In genomic region chr17:38727661-38728220, GRCh38 we compare ENCODE assay signal across 9 cellular contexts. TPM values are rescaled to one million over a fixed set of nuclear protein-coding genes. Genes with fewer than 3 reads are reported as not detected.
DNase-seq lines count a peak whose midpoint lies in the region; ATAC-seq, FAIRE-seq and TF ChIP-seq lines count a peak whose summit lies in the region.
"Had no signal": no experiment of that assay in that cellular context is flagged by ENCODE, and none has a peak within 500 bp of the region (broad histone marks: within the 10 kb centered on the region; RNA-seq: fewer than 3 reads in every experiment).

No MANE protein-coding gene starts in this region.

- intact Hi-C loops in CD4-positive, alpha-beta T cell (cut with DNase I, micrococcal nuclease), result loop anchor here (1.0 to 2.0 kb wide), 3 partner anchors 21 to 26 kb away; partner anchors contain the start of gene PSMB3 (in 1 of the 2)

- H3K27me3 Mint-ChIP-seq in CD4-positive, alpha-beta T cell, result no peaks in the 10 kb centered on the region

- POLR2A ChIA-PET in CD4-positive, alpha-beta T cell (lab: Charles Lee), result interaction anchor here (1.0 to 3.6 kb wide), 12 partner anchors 10 to 169 kb away, joined by 3 to 180 read pairs (median 10); partner anchors contain the start of genes EPOP, MLLT6 and PSMB3

- H3K4me1 Mint-ChIP-seq in CD4-positive, alpha-beta T cell (ENCODE audit: low read depth), result peaks cover 67% of the 10 kb centered on the region

- H3K27ac Mint-ChIP-seq in CD4-positive, alpha-beta T cell, result peak overlapping the region; percentile 89
- H3K27ac Mint-ChIP-seq: neural progenitor cell had no signal

- H3K27ac ChIP-seq in CD4-positive, alpha-beta T cell (ENCODE audit: low read depth, low read length), result peak overlapping the region; percentile 80
- H3K27ac ChIP-seq: neural progenitor cell had no signal

- no peak for TF ChIP-seq CTCF in CD4-positive, alpha-beta T cell (IDR thresholded peaks at IDR 0.05)

- peak in 2 of 10 experiments; percentile 36 to 48 for DNase-seq in CD4-positive, alpha-beta T cell
- DNase-seq in activated CD4-positive, alpha-beta T cell treated with anti-CD3 and anti-CD28 coated beads for 48 hours, result peak; percentile 90
- peak; percentile 51 for DNase-seq in activated naive CD8-positive, alpha-beta T cell treated with anti-CD3 and anti-CD28 coated beads, Interleukin-2, amount 50 U/mL, for 16 hours (ENCODE audit: low read depth, low spot score)
- DNase-seq in stimulated activated CD4-positive, alpha-beta T cell treated with anti-CD3 and anti-CD28 coated beads, Interleukin-2, amount 100 ng/mL, for 4 hours (ENCODE audit: low read depth), result peak; percentile 80
- DNase-seq in NCI-H2081 treated with DMSO at 0.1 percent for 48 hours (lab: John Stamatoyannopoulos, UW) (no peak), T-helper 9 cell (no peak), NCI-H345 (lab: John Stamatoyannopoulos, UW) (no peak), GM12892 (ENCODE audit: insufficient read length) (no peak)

- H3K27me3 ChIP-seq in CD4-positive, alpha-beta T cell (ENCODE audit: control insufficient read depth, insufficient read depth, low read length), result no peaks in the 10 kb centered on the region

- no peaks in the 10 kb centered on the region for H3K9me3 ChIP-seq in CD4-positive, alpha-beta T cell (ENCODE audit: control insufficient read depth, low read length)

- peak overlapping the region; percentile 87 for H3K4me3 Mint-ChIP-seq in CD4-positive, alpha-beta T cell

- no peak for FAIRE-seq in GM12892 (lab: Jason Lieb, UNC)

- CTCF ChIA-PET in CD4-positive, alpha-beta T cell (lab: Charles Lee), result interaction anchor here (0.7 to 2.0 kb wide), 6 partner anchors 9 to 51 kb away, joined by 3 to 7 read pairs (median 4); partner anchors contain the start of gene MLLT6

- H3K36me3 Mint-ChIP-seq in CD4-positive, alpha-beta T cell (ENCODE audit: low read depth), result peaks cover 35% of the 10 kb centered on the region

- no peaks in the 10 kb centered on the region for H3K9me3 Mint-ChIP-seq in CD4-positive, alpha-beta T cell
- H3K9me3 Mint-ChIP-seq: neural progenitor cell had no signal

- ATAC-seq in CD4-positive, alpha-beta T cell (ENCODE audit: poor library complexity), result peak; percentile 16

- no peak for TF ChIP-seq POLR2A in GM12892 (IDR thresholded peaks at IDR 0.05; ENCODE audit: low read depth, low read length)

RNA-seq across cellular contexts. Expression of gene CISD3, which starts 2.4 kb away (rescaled TPM):
- total RNA-seq in CD4-positive, alpha-beta T cell, result 1 to 10 TPM; 4.7 to 5.7 TPM
- 15.2 TPM for polyA plus RNA-seq in GM12892 (2012; ENCODE audit: missing spikeins)

RNA-seq across cellular contexts. Expression of gene PCGF2, which starts 20.4 kb away (rescaled TPM):
- total RNA-seq in CD4-positive, alpha-beta T cell, result not detected
- polyA plus RNA-seq in GM12892 (2012; ENCODE audit: missing spikeins), result 2.1 TPM

RNA-seq across cellular contexts. Expression of gene MLLT6, which starts 22.7 kb away (rescaled TPM):
- total RNA-seq in CD4-positive, alpha-beta T cell, result 100 to 1,000 TPM; 321 to 324 TPM
- 50.6 TPM for polyA plus RNA-seq in GM12892 (2012; ENCODE audit: missing spikeins)

RNA-seq across cellular contexts. Expression of gene PSMB3, which starts 24.8 kb away (rescaled TPM):
- 10 to 100 TPM; 46.6 to 55.0 TPM for total RNA-seq in CD4-positive, alpha-beta T cell
- polyA plus RNA-seq in GM12892 (2012; ENCODE audit: missing spikeins), result 221 TPM

RNA-seq across cellular contexts. Expression of gene EPOP, which starts 53.0 kb away (rescaled TPM):
- total RNA-seq in CD4-positive, alpha-beta T cell, result under 1 TPM; 0.16 to 0.34 TPM
- polyA plus RNA-seq in GM12892 (2012; ENCODE audit: missing spikeins), result 5.2 TPM

Comparison
In these comparisons a context has a peak if more than half of its experiments do, and no peak if none do; other contexts are left out.
1. DNase-seq: peak in activated CD4-positive, alpha-beta T cell treated with anti-CD3 and anti-CD28 coated beads for 48 hours (single experiment), activated naive CD8-positive, alpha-beta T cell treated with anti-CD3 and anti-CD28 coated beads, Interleukin-2, amount 50 U/mL, for 16 hours (single experiment) and stimulated activated CD4-positive, alpha-beta T cell treated with anti-CD3 and anti-CD28 coated beads, Interleukin-2, amount 100 ng/mL, for 4 hours (single experiment); none in NCI-H2081 treated with DMSO at 0.1 percent for 48 hours (single experiment), T-helper 9 cell (single experiment), NCI-H345 (single experiment) and GM12892 (single experiment).